In genomic region chr19:6065685-6066365, GRCh38 we compare ENCODE assay signal across 8 cellular contexts. TPM values are rescaled to one million over a fixed set of nuclear protein-coding genes. Genes with fewer than 3 reads are reported as not detected.
A peak's percentile ranks its signal among the peaks of the same experiment; 100 is the strongest.
DNase-seq lines count a peak whose midpoint lies in the region; ATAC-seq and TF ChIP-seq lines count a peak whose summit lies in the region.

No MANE protein-coding gene starts in this region.

- H3K9ac ChIP-seq in HUES64 (ENCODE audit: low read depth, low read length), result peak overlapping the region; percentile 45

- no peak for ATAC-seq in RWPE2 (ENCODE audit: low read depth)

- 51% methylated on average over 14 of the region's 16 CpGs for WGBS in HUES64

- no peak for DNase-seq in RWPE2 (ENCODE audit: low spot score)
- DNase-seq in activated naive CD8-positive, alpha-beta T cell treated with anti-CD3 and anti-CD28 coated beads for 36 hours, result peak; percentile 43
- peak; percentile 66 for DNase-seq in kidney tubule cell (ENCODE audit: low spot score)
- DNase-seq in stimulated activated CD4-positive, alpha-beta T cell treated with anti-CD3 and anti-CD28 coated beads, Interleukin-4, amount 100 ng/mL, for 48 hours (ENCODE audit: low read depth in 2 of 2), result peak; percentile 28
- no peak for DNase-seq in NCI-H82 treated with DMSO at 0.1 percent for 48 hours (lab: John Stamatoyannopoulos, UW; ENCODE audit: unreplicated experiment)
- DNase-seq in NCI-H1694 (lab: John Stamatoyannopoulos, UW), result no peak
- DNase-seq in hepatic stellate cell (ENCODE audit: low spot score), result no peak

- H3K4me3 Mint-ChIP-seq in activated naive CD8-positive, alpha-beta T cell treated with anti-CD3 and anti-CD28 coated beads for 36 hours, result no peak overlapping the region

- peaks cover 3% of the 10 kb centered on the region for H3K9me3 Mint-ChIP-seq in activated naive CD8-positive, alpha-beta T cell treated with anti-CD3 and anti-CD28 coated beads for 36 hours

- H3K4me1 ChIP-seq in HUES64 (ENCODE audit: insufficient read depth, low read length) (peaks cover 11% of the 10 kb centered on the region), RWPE2 (ENCODE audit: insufficient read depth, poor library complexity, severe bottlenecking) (peaks cover 50% of the 10 kb centered on the region)

- H3K4me3 ChIP-seq in HUES64 (ENCODE audit: low read length), result no peak overlapping the region
- H3K4me3 ChIP-seq in RWPE2 (ENCODE audit: severe bottlenecking), result no peak overlapping the region

- H3K27ac ChIP-seq in HUES64 (ENCODE audit: low read depth, low read length), result peak overlapping the region; percentile 62
- peak overlapping the region; percentile 98 for H3K27ac ChIP-seq in RWPE2 (ENCODE audit: poor library complexity, severe bottlenecking)

- H3K9me3 ChIP-seq in HUES64 (ENCODE audit: insufficient read depth, low read depth, low read length) (no peaks in the 10 kb centered on the region), RWPE2 (ENCODE audit: severe bottlenecking) (no peaks in the 10 kb centered on the region)

- no peak overlapping the region for H3K27ac Mint-ChIP-seq in activated naive CD8-positive, alpha-beta T cell treated with anti-CD3 and anti-CD28 coated beads for 36 hours

- no peak for TF ChIP-seq CTCF in RWPE2 (IDR thresholded peaks at IDR 0.05; ENCODE audit: poor library complexity, severe bottlenecking)

- H3K27me3 Mint-ChIP-seq in activated naive CD8-positive, alpha-beta T cell treated with anti-CD3 and anti-CD28 coated beads for 36 hours, result no peaks in the 10 kb centered on the region

- H3K36me3 Mint-ChIP-seq in activated naive CD8-positive, alpha-beta T cell treated with anti-CD3 and anti-CD28 coated beads for 36 hours, result no peaks in the 10 kb centered on the region

- no peaks in the 10 kb centered on the region for H3K36me3 ChIP-seq in HUES64 (ENCODE audit: insufficient read depth, low read length)
- H3K36me3 ChIP-seq in RWPE2 (ENCODE audit: low read depth), result no peaks in the 10 kb centered on the region

- peaks cover 44% of the 10 kb centered on the region for H3K4me1 Mint-ChIP-seq in activated naive CD8-positive, alpha-beta T cell treated with anti-CD3 and anti-CD28 coated beads for 36 hours

- H3K27me3 ChIP-seq in HUES64 (ENCODE audit: insufficient read depth, low read length) (no peaks in the 10 kb centered on the region), RWPE2 (ENCODE audit: insufficient read depth, poor library complexity, severe bottlenecking) (no peaks in the 10 kb centered on the region)

RNA-seq across cellular contexts. Expression of gene RFX2, which starts 44.5 kb away (rescaled TPM):
- polyA plus RNA-seq in HUES64 (2013, experiment 1 of 2), result 4.4 TPM
- polyA plus RNA-seq in HUES64 (2013, experiment 2 of 2), result 5.1 TPM
- total RNA-seq in activated naive CD8-positive, alpha-beta T cell treated with anti-CD3 and anti-CD28 coated beads for 36 hours, result 10 to 100 TPM in 1 of 2 experiments, 1 to 10 TPM in 1; 9.5 to 10.3 TPM

Comparison
In these comparisons a context has a peak if more than half of its experiments do, and no peak if none do; other contexts are left out.
1. DNase-seq: peak in activated naive CD8-positive, alpha-beta T cell treated with anti-CD3 and anti-CD28 coated beads for 36 hours (single experiment), kidney tubule cell (single experiment) and stimulated activated CD4-positive, alpha-beta T cell treated with anti-CD3 and anti-CD28 coated beads, Interleukin-4, amount 100 ng/mL, for 48 hours (2 of 2); none in RWPE2 (single experiment), NCI-H82 treated with DMSO at 0.1 percent for 48 hours (single experiment), NCI-H1694 (single experiment) and hepatic stellate cell (single experiment).